1 cellular context compared by ENCODE assay signal in genomic region chrX:125404667-125405160, GRCh38.
A peak's percentile ranks its signal among the peaks of the same experiment; 100 is the strongest.
TF ChIP-seq lines count a peak whose summit lies in the region.

No MANE protein-coding gene starts in this region.

TF ChIP-seq in K562, 482 proteins besides CTCF, POLR2A, EP300 and RAD21 (continued from another document and continues in another):
- TF ChIP-seq TCF15 (CRISPR knock-in tag; IDR thresholded peaks at IDR 0.05): no peak
- no peak for TF ChIP-seq NR2C1 (IDR thresholded peaks at IDR 0.05)
- TF ChIP-seq NR2C1 (tag; IDR thresholded peaks at IDR 0.05): peak; percentile 39; the same call in 1 of the 2 replicates
- peak; percentile 89 for TF ChIP-seq PKNOX1 (IDR thresholded peaks at IDR 0.05)
- TF ChIP-seq HSF4 (CRISPR knock-in tag; IDR thresholded peaks at IDR 0.05; ENCODE audit: borderline replicate concordance): no peak
- peak in 1 of 2 experiments; percentile 74; a peak in 2 of 4 replicates for TF ChIP-seq HDAC1 (IDR thresholded peaks at IDR 0.05)
- peak; percentile 95 for TF ChIP-seq CC2D1A (IDR thresholded peaks at IDR 0.05)
- no peak for TF ChIP-seq RBM17 (IDR thresholded peaks at IDR 0.05; ENCODE audit: borderline replicate concordance, low read depth, low read length)
- TF ChIP-seq NR3C1 (CRISPR knock-in tag; IDR thresholded peaks at IDR 0.05): no peak
- no peak for TF ChIP-seq ZNF511 (CRISPR knock-in tag; IDR thresholded peaks at IDR 0.05)
- no peak for TF ChIP-seq DEAF1 (CRISPR knock-in tag; IDR thresholded peaks at IDR 0.05)
- no peak for TF ChIP-seq XRCC5 (IDR thresholded peaks at IDR 0.05; ENCODE audit: low read depth, low read length)
- peak; percentile 99 for TF ChIP-seq ARID1B (IDR thresholded peaks at IDR 0.05)
- no peak for TF ChIP-seq MXI1 (IDR thresholded peaks at IDR 0.05; ENCODE audit: low read depth, low read length)
- TF ChIP-seq TFAP4 (CRISPR knock-in tag; IDR thresholded peaks at IDR 0.05; ENCODE audit: borderline replicate concordance): no peak
- TF ChIP-seq RHOXF2B (CRISPR knock-in tag; conservative IDR thresholded peaks at IDR 0.05): no peak
- no peak for TF ChIP-seq TARDBP (IDR thresholded peaks at IDR 0.05)
- TF ChIP-seq E2F6 (IDR thresholded peaks at IDR 0.05; ENCODE audit: borderline replicate concordance in 1 of 2, extremely low read depth in 1 of 2, insufficient read depth in 1 of 2, insufficient read length in 1 of 2, low read depth in 1 of 2, low read length in 1 of 2, poor library complexity in 1 of 2, severe bottlenecking in 1 of 2): no peak
- TF ChIP-seq RCOR1 (IDR thresholded peaks at IDR 0.05; ENCODE audit: borderline replicate concordance in 1 of 2, low read depth in 2 of 2, low read length in 2 of 2): peak in 1 of 2 experiments; percentile 79; a peak in 1 of 4 replicates
- TF ChIP-seq SMARCE1 (IDR thresholded peaks at IDR 0.05): peak; percentile 95
- no peak for TF ChIP-seq TAF7 (tag; IDR thresholded peaks at IDR 0.05)
- no peak for TF ChIP-seq RBM14 (IDR thresholded peaks at IDR 0.05; ENCODE audit: borderline replicate concordance, insufficient read depth, low read depth, low read length)
- peak; percentile 75; the same call in 1 of the 2 replicates for TF ChIP-seq ZNF75A (CRISPR knock-in tag; IDR thresholded peaks at IDR 0.05)
- no peak for TF ChIP-seq TCF7L2 (IDR thresholded peaks at IDR 0.05; ENCODE audit: low read depth, low read length)
- TF ChIP-seq BDP1 (IDR thresholded peaks at IDR 0.05; ENCODE audit: insufficient read depth, insufficient read length): no peak
- TF ChIP-seq MYNN (IDR thresholded peaks at IDR 0.05): no peak
- TF ChIP-seq MYNN (CRISPR knock-in tag; IDR thresholded peaks at IDR 0.05): no peak
- no peak for TF ChIP-seq FOXO4 (CRISPR knock-in tag; IDR thresholded peaks at IDR 0.05)
- TF ChIP-seq MYBL2 (IDR thresholded peaks at IDR 0.05; ENCODE audit: low read depth): peak; percentile 33; the same call in 1 of the 2 replicates
- no peak for TF ChIP-seq MYBL2 (CRISPR knock-in tag; IDR thresholded peaks at IDR 0.05; ENCODE audit: borderline replicate concordance)
- no peak for TF ChIP-seq POLR3A (IDR thresholded peaks at IDR 0.05; ENCODE audit: borderline replicate concordance, extremely low read depth, insufficient read depth, insufficient read length)
- TF ChIP-seq ZNF133 (CRISPR knock-in tag; IDR thresholded peaks at IDR 0.05): no peak
- TF ChIP-seq ZNF764 (CRISPR knock-in tag; IDR thresholded peaks at IDR 0.05; ENCODE audit: low read depth): no peak
- no peak for TF ChIP-seq NR2C2 (CRISPR knock-in tag; IDR thresholded peaks at IDR 0.05)
- peak; percentile 51; the same call in 1 of the 2 replicates for TF ChIP-seq NR2C2 (tag; IDR thresholded peaks at IDR 0.05)
- peak; percentile 94 for TF ChIP-seq FOXM1 (IDR thresholded peaks at IDR 0.05; ENCODE audit: low read depth)
- TF ChIP-seq FOXM1 (CRISPR knock-in tag; IDR thresholded peaks at IDR 0.05; ENCODE audit: low read depth): no peak
- TF ChIP-seq ZNF318 (IDR thresholded peaks at IDR 0.05; ENCODE audit: borderline replicate concordance in 1 of 2, low read depth in 1 of 2): 0 out of 4 replicates have a peak, but pooled peaks of 1 of the 2 experiments have one; percentile 19
- no peak for TF ChIP-seq BRF1 (IDR thresholded peaks at IDR 0.05; ENCODE audit: borderline replicate concordance, extremely low read depth, insufficient read length)
- no peak for TF ChIP-seq ARID2 (IDR thresholded peaks at IDR 0.05)
- TF ChIP-seq ATF2 (CRISPR knock-in tag; IDR thresholded peaks at IDR 0.05): no peak
- TF ChIP-seq ZBTB26 (CRISPR knock-in tag; IDR thresholded peaks at IDR 0.05): no peak
- TF ChIP-seq SP2 (IDR thresholded peaks at IDR 0.05; ENCODE audit: extremely low read depth, low read depth, low read length, poor library complexity, severe bottlenecking): no peak
- TF ChIP-seq ZNF583 (CRISPR knock-in tag; IDR thresholded peaks at IDR 0.05): no peak
- no peak for TF ChIP-seq SMAD2 (IDR thresholded peaks at IDR 0.05; ENCODE audit: low read depth, low read length)
- no peak for TF ChIP-seq HNRNPUL1 (IDR thresholded peaks at IDR 0.05; ENCODE audit: low read length)
- TF ChIP-seq YY1 (IDR thresholded peaks at IDR 0.05; ENCODE audit: borderline replicate concordance in 1 of 3, control insufficient read depth in 1 of 3, extremely low read depth in 1 of 3, insufficient read depth in 3 of 3, insufficient read length in 1 of 3, insufficient replicate concordance in 2 of 3, low read depth in 1 of 3, low read length in 2 of 3): no peak
